In the genomic region with DNA sequence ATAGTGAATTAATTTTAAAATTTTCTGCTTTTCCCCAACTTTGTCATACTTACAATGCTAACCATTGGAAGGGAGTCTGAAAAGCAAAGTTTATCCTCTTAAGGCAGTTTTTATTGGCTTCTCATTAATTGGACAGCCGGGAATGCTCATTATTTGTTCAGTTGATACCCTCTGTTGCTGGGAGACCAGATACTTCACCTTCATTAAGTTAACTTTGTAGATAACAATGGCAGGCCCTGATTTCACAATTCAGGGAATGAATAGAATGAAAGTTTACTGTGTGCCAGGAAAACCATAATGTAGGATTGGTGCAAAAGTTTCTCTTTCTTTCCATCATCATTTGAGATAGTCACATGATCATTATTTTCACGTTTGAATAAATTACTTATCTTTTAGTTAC, we compare ENCODE assay signal across 21 cellular contexts. TPM values are rescaled to one million over a fixed set of nuclear protein-coding genes. Genes with fewer than 3 reads are reported as not detected.
"Had no signal": no experiment of that assay in that cellular context is flagged by ENCODE, and none has a peak within 500 bp of the region (broad histone marks: within the 10 kb centered on the region; RNA-seq: fewer than 3 reads in every experiment).

No MANE protein-coding gene starts in this region.

- ATAC-seq: activated CD8-positive, alpha-beta memory T cell treated with anti-CD3 and anti-CD28 coated beads, Interleukin-2, amount 10 ng/mL, durations not matched to agents 7 days and 5 days; right cardiac atrium; stimulated activated naive CD8-positive, alpha-beta T cell treated with anti-CD3 and anti-CD28 coated beads, Interleukin-15, amount 100 ng/mL, for 72 hours had no signal

- H3K9me3 ChIP-seq: suprapubic skin had no signal

- H3K4me3 ChIP-seq: cardiac muscle cell, suprapubic skin had no signal

- DNase-seq: activated B cell treated with CpG ODN at 0.5 μM for 24 hours; activated CD4-positive, alpha-beta memory T cell treated with anti-CD3 and anti-CD28 coated beads, Interleukin-2, amount 10 ng/mL, durations not matched to agents 7 days and 5 days; activated CD4-positive, alpha-beta T cell treated with anti-CD3 and anti-CD28 coated beads for 4 hours; activated CD8-positive, alpha-beta memory T cell treated with anti-CD3 and anti-CD28 coated beads, Interleukin-2, amount 10 ng/mL, durations not matched to agents 7 days and 5 days; amniotic stem cell; effector memory CD4-positive, alpha-beta T cell; foreskin melanocyte; midbrain; nephron progenitor cell; occipital lobe; posterior cingulate gyrus; right cardiac atrium; stimulated activated CD4-positive, alpha-beta T cell treated with anti-CD3 and anti-CD28 coated beads, Interleukin-15, amount 100 ng/mL, for 24 hours; stimulated activated CD4-positive, alpha-beta T cell treated with anti-CD3 and anti-CD28 coated beads, Interleukin-2, amount 100 ng/mL, for 48 hours; stimulated activated naive CD8-positive, alpha-beta T cell treated with anti-CD3 and anti-CD28 coated beads, Interleukin-15, amount 100 ng/mL, for 72 hours; T-helper 1 cell; T-helper 9 cell had no signal

- H3K27ac ChIP-seq: cardiac muscle cell, suprapubic skin had no signal

- H3K27me3 ChIP-seq: cardiac muscle cell, suprapubic skin had no signal

- H3K36me3 ChIP-seq: cardiac muscle cell, suprapubic skin had no signal

- H3K4me1 ChIP-seq: suprapubic skin had no signal

RNA-seq across cellular contexts. Expression of gene COL19A1, which starts 49.0 kb away (rescaled TPM):
- total RNA-seq: lung microvascular endothelial cell had no signal
- polyA plus RNA-seq: keratinocyte had no signal
